Comparison of ENCODE assay signal across 2 cellular contexts in genomic region chr6:10382728-10383127, GRCh38.
TF ChIP-seq lines count a peak whose summit lies in the region.

No MANE protein-coding gene starts in this region.

TF ChIP-seq in HCT116, 20 proteins besides CTCF, POLR2A, EP300 and RAD21:
- TF ChIP-seq ZBTB33 (IDR thresholded peaks at IDR 0.05; ENCODE audit: extremely low read depth, insufficient replicate concordance, low read length) (no peak), MAX (IDR thresholded peaks at IDR 0.05) (no peak), POLR2AphosphoS5 (IDR thresholded peaks at IDR 0.05; ENCODE audit: low read depth, low read length) (no peak), SIN3A (IDR thresholded peaks at IDR 0.05; ENCODE audit: low read depth) (no peak), EZH2 (IDR thresholded peaks at IDR 0.05) (no peak), ZFX (IDR thresholded peaks at IDR 0.05) (no peak), EGR1 (IDR thresholded peaks at IDR 0.05; ENCODE audit: low read depth) (no peak), REST (IDR thresholded peaks at IDR 0.05; ENCODE audit: low read depth) (no peak), SP1 (IDR thresholded peaks at IDR 0.05; ENCODE audit: low read depth) (no peak), JUND (IDR thresholded peaks at IDR 0.05) (no peak), EZH2phosphoT487 (IDR thresholded peaks at IDR 0.05; ENCODE audit: borderline replicate concordance) (no peak)

TF ChIP-seq in H1, 55 proteins besides CTCF, POLR2A, EP300 and RAD21:
- TF ChIP-seq RNF2 (IDR thresholded peaks at IDR 0.05; ENCODE audit: borderline replicate concordance, low read depth, low read length, missing control alignments, poor library complexity, severe bottlenecking) (peak; percentile 25), SUZ12 (IDR thresholded peaks at IDR 0.05; ENCODE audit: low read length) (peak; percentile 35; the same call in 1 of the 2 replicates), USF2 (IDR thresholded peaks at IDR 0.05; ENCODE audit: low read length) (no peak), PHF8 (conservative IDR thresholded peaks at IDR 0.05; ENCODE audit: low read depth, low read length) (no peak), TBP (IDR thresholded peaks at IDR 0.05; ENCODE audit: low read depth, low read length) (no peak), EZH2 (IDR thresholded peaks at IDR 0.05; ENCODE audit: low read depth, low read length, severe bottlenecking) (peak; percentile 63)
